Comparison of ENCODE assay signal across 22 cellular contexts in the genomic region with DNA sequence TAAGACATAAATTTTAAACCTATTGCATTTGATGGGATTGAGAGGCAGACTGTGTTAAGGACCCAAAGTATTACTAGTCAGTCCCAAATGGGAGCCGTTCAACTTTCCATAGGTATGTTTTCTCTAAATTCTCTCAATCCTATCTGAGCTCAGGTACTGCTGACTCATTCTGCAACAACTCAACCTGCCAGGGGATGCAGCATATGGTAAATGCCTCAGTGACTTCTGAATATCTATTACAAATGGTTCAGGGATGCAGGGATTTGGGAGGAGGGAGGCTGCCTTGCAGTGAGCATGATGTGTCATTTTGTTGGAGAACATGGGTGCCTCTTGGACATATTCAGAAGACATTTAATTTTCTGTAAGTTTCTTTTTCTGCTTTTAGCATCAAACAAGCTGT.
DNase-seq lines count a peak whose midpoint lies in the region; ATAC-seq, FAIRE-seq and TF ChIP-seq lines count a peak whose summit lies in the region.
"Had no signal": no experiment of that assay in that cellular context is flagged by ENCODE, and none has a peak within 500 bp of the region (broad histone marks: within the 10 kb centered on the region; RNA-seq: fewer than 3 reads in every experiment).

No MANE protein-coding gene starts in this region.

- TF ChIP-seq EP300 in K562 (IDR thresholded peaks at IDR 0.05; ENCODE audit: low read length), result no peak

- no peak overlapping the region for H2AFZ ChIP-seq in K562 (ENCODE audit: low read depth, low read length)

- H3K27ac Mint-ChIP-seq in CD4-positive, alpha-beta memory T cell, result peak overlapping the region in 1 of 7 donors; percentile 15
- no peak overlapping the region for H3K27ac Mint-ChIP-seq in osteocyte (ENCODE audit: unreplicated experiment)
- no peak overlapping the region for H3K27ac Mint-ChIP-seq in CD14-positive monocyte
- H3K27ac Mint-ChIP-seq: CD8-positive, alpha-beta memory T cell had no signal

- no peaks in the 10 kb centered on the region; the same call in 1 of the 2 replicates for H3K9me3 ChIP-seq in K562 (replicated peaks; ENCODE audit: control insufficient read depth, insufficient read depth, low read depth, low read length)
- H3K9me3 ChIP-seq in CD4-positive, alpha-beta memory T cell (ENCODE audit: control insufficient read depth in 1 of 2, low read length in 2 of 2), result no peaks in the 10 kb centered on the region
- H3K9me3 ChIP-seq: BLaER1 treated with 17β-estradiol and CSF1 and Interleukin-3, amounts not matched to agents 10 nM and 100 nM; SK-N-SH had no signal

- no peak overlapping the region for H3K4me3 ChIP-seq in K562
- H3K4me3 ChIP-seq in CD4-positive, alpha-beta memory T cell (ENCODE audit: low read length in 2 of 2), result no peak overlapping the region
- H3K4me3 ChIP-seq: BLaER1 treated with 17β-estradiol and CSF1 and Interleukin-3, amounts not matched to agents 10 nM and 100 nM had no signal

- H3K36me3 Mint-ChIP-seq in CD4-positive, alpha-beta memory T cell, result peaks cover 21 to 31% of the 10 kb centered on the region in 2 donors
- H3K36me3 Mint-ChIP-seq in osteocyte (ENCODE audit: unreplicated experiment) (peaks cover 3% of the 10 kb centered on the region), CD14-positive monocyte (peaks cover 20 to 39% of the 10 kb centered on the region in 2 donors)

- H3K4me1 Mint-ChIP-seq in CD4-positive, alpha-beta memory T cell, result no peaks in the 10 kb centered on the region
- H3K4me1 Mint-ChIP-seq in osteocyte (ENCODE audit: unreplicated experiment) (peaks cover 2% of the 10 kb centered on the region), CD14-positive monocyte (no peaks in the 10 kb centered on the region)
- H3K4me1 Mint-ChIP-seq: CD8-positive, alpha-beta memory T cell had no signal

- H3K9me1 ChIP-seq in K562 (ENCODE audit: control insufficient read depth, insufficient read depth, low read length), result no peaks in the 10 kb centered on the region

- no peak for TF ChIP-seq POLR2A in K562 (conservative IDR thresholded peaks at IDR 0.05)

- H3K4me3 Mint-ChIP-seq in CD4-positive, alpha-beta memory T cell, result no peak overlapping the region
- no peak overlapping the region for H3K4me3 Mint-ChIP-seq in osteocyte (ENCODE audit: unreplicated experiment)
- H3K4me3 Mint-ChIP-seq in CD14-positive monocyte, result no peak overlapping the region
- H3K4me3 Mint-ChIP-seq: CD8-positive, alpha-beta memory T cell had no signal

- H3K27me3 ChIP-seq in K562 (ENCODE audit: control insufficient read depth in 2 of 2, insufficient read depth in 2 of 2, low read length in 2 of 2), result no peaks in the 10 kb centered on the region
- H3K27me3 ChIP-seq in CD4-positive, alpha-beta memory T cell (ENCODE audit: insufficient read depth, low read length), result no peaks in the 10 kb centered on the region

- 50% methylated on average over 1 of the region's 1 CpG for WGBS in K562 (ENCODE audit: insufficient coverage, low coverage, missing lambda C conversion rate)

- H3K36me3 ChIP-seq in K562 (ENCODE audit: control insufficient read depth, insufficient read depth, low read length), result peaks cover 4% of the 10 kb centered on the region; the same call in 1 of the 3 replicates
- H3K36me3 ChIP-seq in CD4-positive, alpha-beta memory T cell (ENCODE audit: insufficient read depth, low read length), result no peaks in the 10 kb centered on the region

- no peak for ATAC-seq in K562
- no peak for ATAC-seq in HG03196 (IDR thresholded peaks at IDR 0.05; ENCODE audit: unreplicated experiment)

- no peak overlapping the region for H3K4me2 ChIP-seq in K562 (ENCODE audit: insufficient read depth, low read length)
- H3K4me2 ChIP-seq: BLaER1 treated with 17β-estradiol and CSF1 and Interleukin-3, amounts not matched to agents 10 nM and 100 nM; SK-N-SH had no signal

- CTCF ChIA-PET in K562 (lab: Yijun Ruan, JAX; ENCODE audit: low intra/inter-chr PET ratio), result no interaction called here
- CTCF ChIA-PET in CD4-positive, alpha-beta memory T cell (lab: Charles Lee; ENCODE audit: partially characterized antibody), result no interaction called here

- H3K27ac ChIP-seq in K562 (ENCODE audit: extremely low read depth, low read depth, low read length), result no peak overlapping the region
- no peak overlapping the region for H3K27ac ChIP-seq in CD4-positive, alpha-beta memory T cell (ENCODE audit: low read depth, low read length)
- H3K27ac ChIP-seq: 22Rv1; BLaER1 treated with 17β-estradiol and CSF1 and Interleukin-3, amounts not matched to agents 10 nM and 100 nM had no signal

- no TSS peak for BruUV-seq in K562 (replicated peaks; lab: Mats Ljungman, UMichigan)

- no peak for TF ChIP-seq RAD21 in K562 (CRISPR knock-in tag; conservative IDR thresholded peaks at IDR 0.05 in 1 of 2, IDR thresholded peaks at IDR 0.05 in 1 of 2)

- H3K27me3 Mint-ChIP-seq in CD4-positive, alpha-beta memory T cell, result no peaks in the 10 kb centered on the region
- H3K27me3 Mint-ChIP-seq in osteocyte (ENCODE audit: unreplicated experiment), result no peaks in the 10 kb centered on the region
- H3K27me3 Mint-ChIP-seq in CD14-positive monocyte (ENCODE audit: low read depth in 3 of 3), result peaks cover 0 to 2% (median 1%) of the 10 kb centered on the region in 3 donors

- intact Hi-C loops in K562 (cut with micrococcal nuclease), result no loop called here
- intact Hi-C loops in CD4-positive, alpha-beta memory T cell (cut with micrococcal nuclease), result no loop called here
- intact Hi-C loops in CD14-positive monocyte (cut with micrococcal nuclease), result no loop called here

- no peak for TF ChIP-seq CTCF in K562 (IDR thresholded peaks at IDR 0.05 in 2 of 3, conservative IDR thresholded peaks at IDR 0.05 in 1 of 3; ENCODE audit: insufficient read depth in 2 of 3, low read depth in 1 of 3, low read length in 3 of 3)
- TF ChIP-seq CTCF in osteocyte (IDR thresholded peaks at IDR 0.05), result no peak
- no peak for TF ChIP-seq CTCF in CD14-positive monocyte (IDR thresholded peaks at IDR 0.05)

- in situ Hi-C loops in K562 (cut with MboI), result no loop called here

- no peaks in the 10 kb centered on the region for H3K9me3 Mint-ChIP-seq in CD4-positive, alpha-beta memory T cell
- peaks cover 11% of the 10 kb centered on the region for H3K9me3 Mint-ChIP-seq in osteocyte (ENCODE audit: unreplicated experiment)
- peaks cover 0 to 6% (median 2%) of the 10 kb centered on the region in 7 donors for H3K9me3 Mint-ChIP-seq in CD14-positive monocyte
- H3K9me3 Mint-ChIP-seq: CD8-positive, alpha-beta memory T cell had no signal

- DNase-seq in DMS 273 (lab: John Stamatoyannopoulos, UW; ENCODE audit: unreplicated experiment) (peak; percentile 7), DMS 273 treated with DMSO at 0.1 percent for 48 hours (lab: John Stamatoyannopoulos, UW) (no peak), K562 (ENCODE audit: extremely low read depth in 1 of 4, low spot score in 3 of 4) (no peak), iPS-NIHi11 (ENCODE audit: low spot score) (peak; percentile 3), osteocyte (ENCODE audit: extremely low spot score, unreplicated experiment) (no peak), CD14-positive monocyte (ENCODE audit: low spot score) (no peak)
- no peak for DNase-seq in CD4-positive, alpha-beta memory T cell
- DNase-seq: ACHN; CD8-positive, alpha-beta memory T cell; DMS79; KBM-7; NCI-H1092 treated with DMSO at 0.1 percent for 48 hours; NCI-H146; NCI-H2029; NCI-H345; OCI-M1; SIG-M5; SK-N-SH had no signal

- no peak overlapping the region for H3K9ac ChIP-seq in K562 (ENCODE audit: insufficient read depth in 1 of 2, low read depth in 2 of 2, low read length in 2 of 2)
- H3K9ac ChIP-seq: BLaER1 treated with 17β-estradiol and CSF1 and Interleukin-3, amounts not matched to agents 10 nM and 100 nM; SK-N-SH had no signal

- no peaks in the 10 kb centered on the region for H4K20me1 ChIP-seq in K562 (replicated peaks; ENCODE audit: control insufficient read depth, insufficient read depth, low read length)
- H4K20me1 ChIP-seq: BLaER1 treated with 17β-estradiol and CSF1 and Interleukin-3, amounts not matched to agents 10 nM and 100 nM had no signal

- no peak for FAIRE-seq in K562 (lab: Jason Lieb, UNC)
- FAIRE-seq: GM19239 had no signal

- H3K79me2 ChIP-seq in K562 (ENCODE audit: control insufficient read depth, insufficient read depth, low read length), result no peaks in the 10 kb centered on the region

- H3K4me1 ChIP-seq in K562 (replicated peaks in 1 of 2; ENCODE audit: control insufficient read depth in 2 of 2, insufficient read depth in 2 of 2, low read length in 2 of 2), result peaks cover 0 to 3% of the 10 kb centered on the region in 2 experiments; a peak in 2 of 5 replicates
- no peaks in the 10 kb centered on the region for H3K4me1 ChIP-seq in CD4-positive, alpha-beta memory T cell (ENCODE audit: insufficient read depth, low read length)
- H3K4me1 ChIP-seq: BLaER1 treated with 17β-estradiol and CSF1 and Interleukin-3, amounts not matched to agents 10 nM and 100 nM had no signal

- POLR2A ChIA-PET in K562 (lab: Yijun Ruan, JAX), result no interaction called here
- POLR2A ChIA-PET in CD4-positive, alpha-beta memory T cell (lab: Charles Lee; ENCODE audit: partially characterized antibody), result no interaction called here

TF ChIP-seq in K562, 482 proteins besides CTCF, POLR2A, EP300 and RAD21 (continues in another document):
- TF ChIP-seq, protein P1, sequence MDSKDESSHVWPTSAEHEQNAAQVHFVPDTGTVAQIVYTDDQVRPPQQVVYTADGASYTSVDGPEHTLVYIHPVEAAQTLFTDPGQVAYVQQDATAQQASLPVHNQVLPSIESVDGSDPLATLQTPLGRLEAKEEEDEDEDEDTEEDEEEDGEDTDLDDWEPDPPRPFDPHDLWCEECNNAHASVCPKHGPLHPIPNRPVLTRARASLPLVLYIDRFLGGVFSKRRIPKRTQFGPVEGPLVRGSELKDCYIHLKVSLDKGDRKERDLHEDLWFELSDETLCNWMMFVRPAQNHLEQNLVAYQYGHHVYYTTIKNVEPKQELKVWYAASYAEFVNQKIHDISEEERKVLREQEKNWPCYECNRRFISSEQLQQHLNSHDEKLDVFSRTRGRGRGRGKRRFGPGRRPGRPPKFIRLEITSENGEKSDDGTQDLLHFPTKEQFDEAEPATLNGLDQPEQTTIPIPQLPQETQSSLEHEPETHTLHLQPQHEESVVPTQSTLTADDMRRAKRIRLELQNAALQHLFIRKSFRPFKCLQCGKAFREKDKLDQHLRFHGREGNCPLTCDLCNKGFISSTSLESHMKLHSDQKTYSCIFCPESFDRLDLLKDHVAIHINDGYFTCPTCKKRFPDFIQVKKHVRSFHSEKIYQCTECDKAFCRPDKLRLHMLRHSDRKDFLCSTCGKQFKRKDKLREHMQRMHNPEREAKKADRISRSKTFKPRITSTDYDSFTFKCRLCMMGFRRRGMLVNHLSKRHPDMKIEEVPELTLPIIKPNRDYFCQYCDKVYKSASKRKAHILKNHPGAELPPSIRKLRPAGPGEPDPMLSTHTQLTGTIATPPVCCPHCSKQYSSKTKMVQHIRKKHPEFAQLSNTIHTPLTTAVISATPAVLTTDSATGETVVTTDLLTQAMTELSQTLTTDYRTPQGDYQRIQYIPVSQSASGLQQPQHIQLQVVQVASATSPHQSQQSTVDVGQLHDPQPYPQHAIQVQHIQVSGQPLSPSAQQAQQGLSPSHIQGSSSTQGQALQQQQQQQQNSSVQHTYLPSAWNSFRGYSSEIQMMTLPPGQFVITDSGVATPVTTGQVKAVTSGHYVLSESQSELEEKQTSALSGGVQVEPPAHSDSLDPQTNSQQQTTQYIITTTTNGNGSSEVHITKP (IDR thresholded peaks at IDR 0.05; ENCODE audit: partially characterized antibody), result no peak
- peak; percentile 19; the same call in 1 of the 2 replicates for TF ChIP-seq C11orf30 (IDR thresholded peaks at IDR 0.05; ENCODE audit: low read depth)
- peak; percentile 55 for TF ChIP-seq NFE2 (IDR thresholded peaks at IDR 0.05; ENCODE audit: low read depth)

Comparison
In these comparisons a context has a peak if more than half of its experiments do, and no peak if none do; other contexts are left out.
1. DNase-seq: peak in DMS 273 (single experiment) and iPS-NIHi11 (single experiment); none in DMS 273 treated with DMSO at 0.1 percent for 48 hours (single experiment), K562 (0 of 4), CD4-positive, alpha-beta memory T cell (0 of 5), osteocyte (single experiment) and CD14-positive monocyte (single experiment).